In the genomic region with DNA sequence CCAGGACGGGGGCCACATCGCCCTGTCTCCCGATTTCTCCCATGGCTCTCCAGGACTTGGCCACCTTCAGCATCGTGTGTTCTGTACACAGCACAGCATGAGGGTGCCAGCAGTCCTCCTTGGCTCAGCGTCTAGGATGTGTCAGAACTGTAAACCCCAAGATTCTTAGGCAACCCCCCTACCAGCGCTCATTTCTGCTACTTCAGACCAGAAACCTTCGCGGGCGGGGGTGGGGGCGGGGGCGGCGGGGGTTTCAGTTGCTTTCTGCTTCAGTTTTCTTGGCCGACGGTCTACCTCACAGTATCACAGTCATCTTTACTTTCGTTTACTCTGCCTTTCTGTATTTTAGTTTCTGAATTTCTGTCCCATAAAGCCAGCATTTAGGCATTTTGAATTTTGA, we compare ENCODE assay signal across 11 cellular contexts.
DNase-seq lines count a peak whose midpoint lies in the region; ATAC-seq and TF ChIP-seq lines count a peak whose summit lies in the region.
"Had no signal": no experiment of that assay in that cellular context is flagged by ENCODE, and none has a peak within 500 bp of the region (broad histone marks: within the 10 kb centered on the region; RNA-seq: fewer than 3 reads in every experiment).

No MANE protein-coding gene starts in this region.

- ATAC-seq in GM19455 (IDR thresholded peaks at IDR 0.05; ENCODE audit: unreplicated experiment), result peak; percentile 71
- ATAC-seq in activated naive CD8-positive, alpha-beta T cell treated with anti-CD3 and anti-CD28 coated beads, Interleukin-2, amount 50 U/mL, for 24 hours, result peak; percentile 84

- H3K9me2 ChIP-seq in Karpas-422 (replicated peaks; ENCODE audit: insufficient read depth, low read length), result no peaks in the 10 kb centered on the region

- H3K27ac ChIP-seq in A673 (ENCODE audit: low read depth, low read length, poor library complexity, severe bottlenecking), result peak overlapping the region; percentile 51
- no peak overlapping the region for H3K27ac ChIP-seq in Karpas-422 (ENCODE audit: low read length)
- H3K27ac ChIP-seq: neural progenitor cell had no signal

- CTCF ChIA-PET in A673 (lab: Charles Lee), result no interaction called here

- peak overlapping the region; percentile 10 for H3K4me2 ChIP-seq in Karpas-422 (ENCODE audit: low read depth, low read length, poor library complexity, severe bottlenecking)
- H3K4me2 ChIP-seq: neural progenitor cell had no signal

- H2AFZ ChIP-seq in Karpas-422 (ENCODE audit: low read length), result no peak overlapping the region
- H2AFZ ChIP-seq: neural progenitor cell had no signal

- H3K27me3 Mint-ChIP-seq in activated naive CD8-positive, alpha-beta T cell treated with anti-CD3 and anti-CD28 coated beads, Interleukin-2, amount 50 U/mL, for 24 hours, result no peaks in the 10 kb centered on the region

- H3K9me3 Mint-ChIP-seq in activated naive CD8-positive, alpha-beta T cell treated with anti-CD3 and anti-CD28 coated beads, Interleukin-2, amount 50 U/mL, for 24 hours, result no peaks in the 10 kb centered on the region
- H3K9me3 Mint-ChIP-seq: neural progenitor cell had no signal

- no peaks in the 10 kb centered on the region for H3K27me3 ChIP-seq in A673 (replicated peaks; ENCODE audit: insufficient read depth, low read depth, low read length, poor library complexity)
- H3K27me3 ChIP-seq in Karpas-422 (ENCODE audit: low read length), result no peaks in the 10 kb centered on the region
- H3K27me3 ChIP-seq: neural progenitor cell had no signal

- no TSS peak for BruUV-seq in A673 (replicated peaks; lab: Mats Ljungman, UMichigan)

- intact Hi-C loops in A673 (cut with micrococcal nuclease; ENCODE audit: unreplicated experiment), result no loop called here

- H3K9ac ChIP-seq in Karpas-422 (ENCODE audit: low read length), result no peak overlapping the region
- H3K9ac ChIP-seq: neural progenitor cell had no signal

- H3K9me3 ChIP-seq in A673 (ENCODE audit: low read depth, low read length, poor library complexity, severe bottlenecking) (no peaks in the 10 kb centered on the region), Karpas-422 (ENCODE audit: low read length) (no peaks in the 10 kb centered on the region)

- H3K36me3 ChIP-seq in A673 (ENCODE audit: insufficient read depth, low read length, poor library complexity, severe bottlenecking) (no peaks in the 10 kb centered on the region), Karpas-422 (ENCODE audit: insufficient read depth, low read length) (no peaks in the 10 kb centered on the region)
- H3K36me3 ChIP-seq: neural progenitor cell had no signal

- no peaks in the 10 kb centered on the region for H4K20me1 ChIP-seq in Karpas-422 (ENCODE audit: insufficient read depth, low read depth, low read length)

- POLR2A ChIA-PET in A673 (lab: Charles Lee; ENCODE audit: low non-redundant PET), result no interaction called here

- peaks cover 36% of the 10 kb centered on the region for H3K4me1 ChIP-seq in A673 (ENCODE audit: insufficient read depth, low read length, poor library complexity, severe bottlenecking)
- H3K4me1 ChIP-seq in Karpas-422 (ENCODE audit: low read length), result no peaks in the 10 kb centered on the region; the same call in 1 of the 2 replicates

- H3K4me3 ChIP-seq in A673 (ENCODE audit: low read depth, low read length, poor library complexity, severe bottlenecking), result peak overlapping the region; percentile 18
- H3K4me3 ChIP-seq in Karpas-422 (ENCODE audit: low read length), result no peak overlapping the region
- H3K4me3 ChIP-seq: neural progenitor cell had no signal

- H3K79me2 ChIP-seq in Karpas-422 (ENCODE audit: low read length), result no peaks in the 10 kb centered on the region

- H3K27ac Mint-ChIP-seq in activated naive CD8-positive, alpha-beta T cell treated with anti-CD3 and anti-CD28 coated beads, Interleukin-2, amount 50 U/mL, for 24 hours, result peak overlapping the region; percentile 2
- H3K27ac Mint-ChIP-seq: neural progenitor cell had no signal

- no peaks in the 10 kb centered on the region for H3K36me3 Mint-ChIP-seq in activated naive CD8-positive, alpha-beta T cell treated with anti-CD3 and anti-CD28 coated beads, Interleukin-2, amount 50 U/mL, for 24 hours (ENCODE audit: low read depth)

- DNase-seq in A673 (ENCODE audit: low spot score) (no peak), Karpas-422 (no peak), middle frontal gyrus (ENCODE audit: extremely low spot score, low spot score) (no peak), SK-N-DZ (ENCODE audit: low spot score) (no peak), cerebellar nuclear complex (lab: John Stamatoyannopoulos, UW) (no peak), NCI-H1436 treated with DMSO at 0.1 percent for 48 hours (lab: John Stamatoyannopoulos, UW) (no peak)
- DNase-seq in activated naive CD8-positive, alpha-beta T cell treated with anti-CD3 and anti-CD28 coated beads, Interleukin-2, amount 50 U/mL, for 24 hours, result peak; percentile 11
- DNase-seq: AML-193, SHP77 treated with DMSO at 0.1 percent for 48 hours had no signal

- H3K4me3 Mint-ChIP-seq in activated naive CD8-positive, alpha-beta T cell treated with anti-CD3 and anti-CD28 coated beads, Interleukin-2, amount 50 U/mL, for 24 hours, result peak overlapping the region; percentile 38
- H3K4me3 Mint-ChIP-seq: neural progenitor cell had no signal

- H3K4me1 Mint-ChIP-seq in activated naive CD8-positive, alpha-beta T cell treated with anti-CD3 and anti-CD28 coated beads, Interleukin-2, amount 50 U/mL, for 24 hours, result peaks cover 17% of the 10 kb centered on the region

- no peak for TF ChIP-seq CTCF in A673 (conservative IDR thresholded peaks at IDR 0.05; ENCODE audit: low read depth, low read length)
